Comparison of ENCODE assay signal across 24 cellular contexts in the genomic region with DNA sequence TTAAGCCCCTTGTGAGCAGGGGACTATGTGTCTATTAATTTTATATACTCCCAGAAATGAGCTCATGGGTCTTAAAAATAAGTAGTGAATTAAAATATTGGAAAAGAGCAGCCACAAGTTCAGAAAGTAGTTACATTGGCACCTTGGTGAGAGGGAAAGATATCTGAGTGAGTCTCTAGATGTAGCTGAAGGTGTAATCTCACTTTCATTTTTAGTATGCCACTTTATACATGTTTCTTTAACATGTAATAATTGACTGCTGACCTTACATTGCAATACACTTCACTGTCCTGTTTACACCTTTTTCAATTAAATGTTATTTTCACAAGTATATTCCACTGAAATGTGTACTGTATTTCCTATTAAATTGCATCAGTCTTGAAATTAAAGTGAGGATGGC. TPM values are rescaled to one million over a fixed set of nuclear protein-coding genes. Genes with fewer than 3 reads are reported as not detected.
"Had no signal": no experiment of that assay in that cellular context is flagged by ENCODE, and none has a peak within 500 bp of the region (broad histone marks: within the 10 kb centered on the region; RNA-seq: fewer than 3 reads in every experiment).

No MANE protein-coding gene starts in this region.

- H3K36me3 Mint-ChIP-seq: immature natural killer cell had no signal

- ATAC-seq: sciatic nerve; stimulated activated naive B cell treated with anti-CD40 and anti-IgM and Interleukin-4, amounts not matched to agents 10 μg/mL and 1 μg/mL and 100 μg/mL, for 72 hours; T-helper 17 cell had no signal

- H3K27me3 ChIP-seq: esophagus muscularis mucosa, tibial artery had no signal

- H3K36me3 ChIP-seq: esophagus muscularis mucosa, left ventricle myocardium inferior, tibial artery had no signal

- H3K4me3 Mint-ChIP-seq: dendritic cell treated with granulocyte-macrophage colony-stimulating factor and Interleukin-4, amounts not matched to agents 40 ng/mL and 50 ng/mL, for 4 days; immature natural killer cell; nephron; stimulated activated naive B cell treated with anti-CD40 and anti-IgM and Interleukin-4, amounts not matched to agents 10 μg/mL and 1 μg/mL and 100 μg/mL, for 72 hours; T-helper 17 cell had no signal

- H3K4me1 Mint-ChIP-seq: immature natural killer cell; nephron; stimulated activated naive B cell treated with anti-CD40 and anti-IgM and Interleukin-4, amounts not matched to agents 10 μg/mL and 1 μg/mL and 100 μg/mL, for 72 hours had no signal

- H3K4me3 ChIP-seq: esophagus muscularis mucosa, left ventricle myocardium inferior, smooth muscle cell, tibial artery had no signal

- H3K27ac Mint-ChIP-seq: activated T-helper 2 cell treated with anti-CD3 and anti-CD28 coated beads, Interferon-gamma antibody, Interleukin-2, Interleukin-4, amounts not matched to agents 10 μg/mL and 5 μg/mL and 100 μg/mL, durations not matched to agents 14 hours and 24 hours and 36 hours; immature natural killer cell; nephron; stimulated activated naive B cell treated with anti-CD40 and anti-IgM and Interleukin-4, amounts not matched to agents 10 μg/mL and 1 μg/mL and 100 μg/mL, for 72 hours; T-helper 17 cell had no signal

- H3K4me1 ChIP-seq: esophagus muscularis mucosa, left ventricle myocardium inferior, parathyroid adenoma, tibial artery had no signal

- H3K27ac ChIP-seq: esophagus muscularis mucosa, left ventricle myocardium inferior, parathyroid adenoma, tibial artery, WERI-Rb-1 had no signal

- H3K9me3 ChIP-seq: esophagus muscularis mucosa, left ventricle myocardium inferior, tibial artery had no signal

- H3K27me3 Mint-ChIP-seq: dendritic cell treated with granulocyte-macrophage colony-stimulating factor and Interleukin-4, amounts not matched to agents 40 ng/mL and 50 ng/mL, for 4 days; stimulated activated naive B cell treated with anti-CD40 and anti-IgM and Interleukin-4, amounts not matched to agents 10 μg/mL and 1 μg/mL and 100 μg/mL, for 72 hours; T-helper 17 cell had no signal

- H3K9me3 Mint-ChIP-seq: activated T-helper 2 cell treated with anti-CD3 and anti-CD28 coated beads, Interferon-gamma antibody, Interleukin-2, Interleukin-4, amounts not matched to agents 10 μg/mL and 5 μg/mL and 100 μg/mL, durations not matched to agents 14 hours and 24 hours and 36 hours; dendritic cell treated with granulocyte-macrophage colony-stimulating factor and Interleukin-4, amounts not matched to agents 40 ng/mL and 50 ng/mL, for 4 days; immature natural killer cell; nephron; stimulated activated naive B cell treated with anti-CD40 and anti-IgM and Interleukin-4, amounts not matched to agents 10 μg/mL and 1 μg/mL and 100 μg/mL, for 72 hours had no signal

- DNase-seq: activated CD4-positive, alpha-beta T cell treated with anti-CD3 and anti-CD28 coated beads for 4 hours; activated CD8-positive, alpha-beta memory T cell treated with anti-CD3 and anti-CD28 coated beads for 24 hours; activated CD8-positive, alpha-beta memory T cell treated with anti-CD3 and anti-CD28 coated beads, Interleukin-2, amount 50 U/mL, for 48 hours; activated naive CD4-positive, alpha-beta T cell treated with anti-CD3 and anti-CD28 coated beads, Interleukin-2, amount 50 U/mL, for 16 hours; effector memory CD4-positive, alpha-beta T cell; immature natural killer cell; kidney glomerular epithelial cell; left ventricle myocardium inferior; mammary epithelial cell; midbrain; stimulated activated CD4-positive, alpha-beta T cell treated with anti-CD3 and anti-CD28 coated beads, Interleukin-4, amount 100 ng/mL, for 24 hours; stimulated activated naive B cell treated with anti-CD40 and anti-IgM and Interleukin-4, amounts not matched to agents 10 μg/mL and 1 μg/mL and 100 μg/mL, for 72 hours; T-helper 17 cell; tibial artery; WERI-Rb-1 had no signal

RNA-seq across cellular contexts. Expression of gene PAK6, which starts 12.1 kb away (rescaled TPM):
- total RNA-seq: endothelial cell of umbilical vein, T-helper 17 cell had no signal

RNA-seq across cellular contexts. Expression of gene ANKRD63, which starts 56.1 kb away (rescaled TPM):
- total RNA-seq: endothelial cell of umbilical vein, esophagus muscularis mucosa, left ventricle myocardium inferior, mammary epithelial cell, sciatic nerve, smooth muscle cell, subcutaneous adipose tissue had no signal
